Comparison of ENCODE assay signal across 9 cellular contexts in the genomic region with DNA sequence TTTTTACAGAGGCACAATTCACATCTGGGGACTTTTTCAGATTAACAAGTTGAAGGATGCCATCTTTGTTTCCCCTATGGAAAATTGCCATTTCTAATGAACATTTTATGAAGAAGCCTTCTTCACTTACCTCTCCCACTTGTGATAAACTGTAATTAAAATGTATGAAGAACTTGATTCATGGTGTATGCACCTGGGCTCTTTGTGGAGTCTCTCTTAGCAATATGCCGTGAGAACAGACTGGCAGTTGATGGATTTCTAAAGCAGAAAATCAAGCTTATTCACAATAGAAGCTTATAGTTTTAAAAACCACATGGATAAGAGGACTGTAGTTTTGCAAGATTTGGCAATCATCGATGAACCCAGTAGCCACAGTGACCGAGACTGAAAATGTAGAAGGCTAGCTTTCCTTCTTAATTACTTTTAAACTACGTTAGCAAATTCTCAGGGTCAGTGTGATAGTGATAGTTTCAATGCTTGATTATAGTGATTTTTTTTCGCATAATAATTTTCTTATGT.
A peak's percentile ranks its signal among the peaks of the same experiment; 100 is the strongest.
DNase-seq lines count a peak whose midpoint lies in the region; ATAC-seq and TF ChIP-seq lines count a peak whose summit lies in the region.
"Had no signal": no experiment of that assay in that cellular context is flagged by ENCODE, and none has a peak within 500 bp of the region (broad histone marks: within the 10 kb centered on the region; RNA-seq: fewer than 3 reads in every experiment).

No MANE protein-coding gene starts in this region.

- peaks cover 0 to 15% of the 10 kb centered on the region in 2 donors for H3K4me1 ChIP-seq in gastrocnemius medialis

- H3K9me3 Mint-ChIP-seq in glutamatergic neuron (ENCODE audit: unreplicated experiment): no peaks in the 10 kb centered on the region
- peaks cover 11% of the 10 kb centered on the region for H3K9me3 Mint-ChIP-seq in stimulated activated memory B cell treated with anti-CD40 and anti-IgM and Interleukin-4, amounts not matched to agents 10 μg/mL and 1 μg/mL and 100 μg/mL, for 72 hours

- H3K4me1 Mint-ChIP-seq in glutamatergic neuron (ENCODE audit: low read depth, unreplicated experiment): peaks cover 24% of the 10 kb centered on the region
- no peaks in the 10 kb centered on the region for H3K4me1 Mint-ChIP-seq in stimulated activated memory B cell treated with anti-CD40 and anti-IgM and Interleukin-4, amounts not matched to agents 10 μg/mL and 1 μg/mL and 100 μg/mL, for 72 hours

- ATAC-seq in GM19372 (IDR thresholded peaks at IDR 0.05; ENCODE audit: low read depth, unreplicated experiment): peak; percentile 6
- ATAC-seq in stimulated activated memory B cell treated with anti-CD40 and anti-IgM and Interleukin-4, amounts not matched to agents 10 μg/mL and 1 μg/mL and 100 μg/mL, for 72 hours: no peak
- no peak for ATAC-seq in gastrocnemius medialis

- peak overlapping the region; percentile 22 for H3K4me3 Mint-ChIP-seq in glutamatergic neuron (ENCODE audit: unreplicated experiment)
- H3K4me3 Mint-ChIP-seq in stimulated activated memory B cell treated with anti-CD40 and anti-IgM and Interleukin-4, amounts not matched to agents 10 μg/mL and 1 μg/mL and 100 μg/mL, for 72 hours: no peak overlapping the region

- no peaks in the 10 kb centered on the region for H3K36me3 ChIP-seq in gastrocnemius medialis

- TF ChIP-seq POLR2A in NB4 (IDR thresholded peaks at IDR 0.05; ENCODE audit: extremely low read depth, insufficient read length) (no peak), gastrocnemius medialis (IDR thresholded peaks at IDR 0.05) (no peak)

- intact Hi-C loops in gastrocnemius medialis (cut with DNase I; ENCODE audit: low total_unique reads): no loop called here

- H3K27me3 ChIP-seq in gastrocnemius medialis: no peaks in the 10 kb centered on the region

- peaks cover 3% of the 10 kb centered on the region for H3K27me3 Mint-ChIP-seq in glutamatergic neuron (ENCODE audit: unreplicated experiment)
- no peaks in the 10 kb centered on the region for H3K27me3 Mint-ChIP-seq in stimulated activated memory B cell treated with anti-CD40 and anti-IgM and Interleukin-4, amounts not matched to agents 10 μg/mL and 1 μg/mL and 100 μg/mL, for 72 hours

- in situ Hi-C loops in gastrocnemius medialis (cut with MboI; ENCODE audit: low sequenced_read_pairs in 4 of 4): no loop called here

- TF ChIP-seq CTCF in AG10803 (conservative IDR thresholded peaks at IDR 0.05; ENCODE audit: low read length): no peak
- no peak for TF ChIP-seq CTCF in NB4 (IDR thresholded peaks at IDR 0.05; ENCODE audit: low read depth, low read length)
- TF ChIP-seq CTCF in glutamatergic neuron (IDR thresholded peaks at IDR 0.05; ENCODE audit: partially characterized antibody, unreplicated experiment): no peak
- no peak for TF ChIP-seq CTCF in gastrocnemius medialis (IDR thresholded peaks at IDR 0.05 in 4 of 5, conservative IDR thresholded peaks at IDR 0.05 in 1 of 5)

- no peaks in the 10 kb centered on the region for H3K36me3 Mint-ChIP-seq in glutamatergic neuron (ENCODE audit: unreplicated experiment)
- H3K36me3 Mint-ChIP-seq in stimulated activated memory B cell treated with anti-CD40 and anti-IgM and Interleukin-4, amounts not matched to agents 10 μg/mL and 1 μg/mL and 100 μg/mL, for 72 hours: no peaks in the 10 kb centered on the region

- H3K27ac ChIP-seq in gastrocnemius medialis: peak overlapping the region in 1 of 4 donors; percentile 13

- H3K9me3 ChIP-seq in gastrocnemius medialis: peaks cover 0 to 4% (median 0%) of the 10 kb centered on the region in 3 donors

- no peak overlapping the region for H3K27ac Mint-ChIP-seq in glutamatergic neuron (ENCODE audit: unreplicated experiment)
- no peak overlapping the region for H3K27ac Mint-ChIP-seq in stimulated activated memory B cell treated with anti-CD40 and anti-IgM and Interleukin-4, amounts not matched to agents 10 μg/mL and 1 μg/mL and 100 μg/mL, for 72 hours

- H3K4me3 ChIP-seq in AG10803 (ENCODE audit: low read length) (no peak overlapping the region), NB4 (ENCODE audit: low read depth, low read length) (peak overlapping the region; percentile 58), gastrocnemius medialis (no peak overlapping the region)

- DNase-seq in AG10803 (ENCODE audit: low read depth) (peak; percentile 24), NB4 (ENCODE audit: low read depth) (peak; percentile 80), glutamatergic neuron (no peak), gastrocnemius medialis (no peak)
- no peak for DNase-seq in stimulated activated CD4-positive, alpha-beta T cell treated with anti-CD3 and anti-CD28 coated beads, Interleukin-1b, Interleukin-23, amount 100 ng/mL, for 48 hours
- no peak for DNase-seq in activated CD4-positive, CD25-positive, alpha-beta regulatory T cell treated with anti-CD3 and anti-CD28 coated beads, Interleukin-2, amount 50 U/mL, for 72 hours
- DNase-seq: activated CD4-positive, alpha-beta T cell treated with anti-CD3 and anti-CD28 coated beads for 1 hour had no signal

Comparison
In these comparisons a context has a peak if more than half of its experiments do, and no peak if none do; other contexts are left out.
1. DNase-seq: peak in AG10803 (single experiment) and NB4 (single experiment); none in glutamatergic neuron (single experiment), stimulated activated CD4-positive, alpha-beta T cell treated with anti-CD3 and anti-CD28 coated beads, Interleukin-1b, Interleukin-23, amount 100 ng/mL, for 48 hours (single experiment), activated CD4-positive, CD25-positive, alpha-beta regulatory T cell treated with anti-CD3 and anti-CD28 coated beads, Interleukin-2, amount 50 U/mL, for 72 hours (single experiment) and gastrocnemius medialis (0 of 2).